ENCODE assay signal across 8 cellular contexts in the genomic region with DNA sequence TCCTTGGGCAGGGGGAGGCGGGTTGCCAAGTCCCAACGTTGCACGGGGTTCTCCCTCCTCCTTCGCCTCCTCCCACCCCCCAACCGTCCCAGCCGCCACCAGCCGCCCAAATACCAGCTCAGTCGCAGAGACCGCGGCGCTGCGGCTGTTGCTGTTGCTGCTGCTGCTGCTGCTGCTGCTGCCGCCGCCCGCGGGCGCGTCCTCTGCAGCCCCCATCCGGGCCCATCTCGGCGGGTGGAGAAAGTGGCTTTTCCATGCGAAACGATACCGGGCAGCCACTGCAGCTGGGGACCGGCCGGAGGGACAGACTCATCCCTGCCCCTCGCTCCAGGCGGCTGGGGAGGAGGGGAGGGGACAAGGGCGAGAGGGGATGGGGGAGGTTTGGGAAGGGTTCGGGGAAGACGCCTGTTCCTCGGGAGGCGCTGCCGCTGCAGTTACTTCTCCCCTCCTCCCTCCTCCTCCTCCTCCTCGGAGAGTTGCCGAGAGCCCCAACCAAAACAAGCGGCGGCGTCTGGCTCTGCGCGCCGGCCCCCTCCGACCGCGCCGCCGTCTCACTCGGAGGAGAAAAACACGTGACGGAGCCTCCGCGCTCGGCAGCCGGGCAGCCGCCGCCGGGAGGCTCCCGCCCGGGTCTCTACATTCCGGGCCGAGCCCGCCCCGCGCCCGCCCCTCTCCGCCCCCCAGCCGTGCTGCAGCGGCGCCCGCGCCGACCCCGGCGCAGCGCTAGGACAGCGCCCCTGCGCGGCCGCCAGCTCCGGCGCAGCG.
DNase-seq lines count a peak whose midpoint lies in the region; ATAC-seq and TF ChIP-seq lines count a peak whose summit lies in the region.

A gene with protein sequence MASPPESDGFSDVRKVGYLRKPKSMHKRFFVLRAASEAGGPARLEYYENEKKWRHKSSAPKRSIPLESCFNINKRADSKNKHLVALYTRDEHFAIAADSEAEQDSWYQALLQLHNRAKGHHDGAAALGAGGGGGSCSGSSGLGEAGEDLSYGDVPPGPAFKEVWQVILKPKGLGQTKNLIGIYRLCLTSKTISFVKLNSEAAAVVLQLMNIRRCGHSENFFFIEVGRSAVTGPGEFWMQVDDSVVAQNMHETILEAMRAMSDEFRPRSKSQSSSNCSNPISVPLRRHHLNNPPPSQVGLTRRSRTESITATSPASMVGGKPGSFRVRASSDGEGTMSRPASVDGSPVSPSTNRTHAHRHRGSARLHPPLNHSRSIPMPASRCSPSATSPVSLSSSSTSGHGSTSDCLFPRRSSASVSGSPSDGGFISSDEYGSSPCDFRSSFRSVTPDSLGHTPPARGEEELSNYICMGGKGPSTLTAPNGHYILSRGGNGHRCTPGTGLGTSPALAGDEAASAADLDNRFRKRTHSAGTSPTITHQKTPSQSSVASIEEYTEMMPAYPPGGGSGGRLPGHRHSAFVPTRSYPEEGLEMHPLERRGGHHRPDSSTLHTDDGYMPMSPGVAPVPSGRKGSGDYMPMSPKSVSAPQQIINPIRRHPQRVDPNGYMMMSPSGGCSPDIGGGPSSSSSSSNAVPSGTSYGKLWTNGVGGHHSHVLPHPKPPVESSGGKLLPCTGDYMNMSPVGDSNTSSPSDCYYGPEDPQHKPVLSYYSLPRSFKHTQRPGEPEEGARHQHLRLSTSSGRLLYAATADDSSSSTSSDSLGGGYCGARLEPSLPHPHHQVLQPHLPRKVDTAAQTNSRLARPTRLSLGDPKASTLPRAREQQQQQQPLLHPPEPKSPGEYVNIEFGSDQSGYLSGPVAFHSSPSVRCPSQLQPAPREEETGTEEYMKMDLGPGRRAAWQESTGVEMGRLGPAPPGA (N-terminal part only) (minus strand): TSS at position 610 of the 765 bp plus-strand sequence. CDS start 1,082 bp downstream, outside the sequence.

- peak; percentile 35 for TF ChIP-seq POLR2A in GM18526 (IDR thresholded peaks at IDR 0.05; ENCODE audit: extremely low read depth, insufficient read length)

- TF ChIP-seq CTCF in AG04449 (IDR thresholded peaks at IDR 0.05; ENCODE audit: insufficient read depth, low read length, missing control alignments): peak; percentile 33

- H3K36me3 ChIP-seq in effector memory CD4-positive, alpha-beta T cell (ENCODE audit: control insufficient read depth, insufficient read depth, low read length): no peaks in the 10 kb centered on the region

- no peaks in the 10 kb centered on the region for H3K9me3 ChIP-seq in effector memory CD4-positive, alpha-beta T cell (ENCODE audit: control insufficient read depth, low read length)

- H3K27me3 ChIP-seq in effector memory CD4-positive, alpha-beta T cell (replicated peaks; ENCODE audit: control insufficient read depth, insufficient read depth, low read length, poor library complexity, severe bottlenecking): no peaks in the 10 kb centered on the region

- no peak for DNase-seq in AG04449 (ENCODE audit: low read depth, low spot score)
- peak; percentile 77 for DNase-seq in NCI-H345 (lab: John Stamatoyannopoulos, UW)
- DNase-seq in activated CD4-positive, alpha-beta T cell treated with anti-CD3 and anti-CD28 coated beads, Interleukin-2, amount 50 U/mL, for 48 hours: peak; percentile 61 to 70
- DNase-seq in effector memory CD4-positive, alpha-beta T cell: peak; percentile 39 to 54 (median 44)
- DNase-seq in medulla oblongata (ENCODE audit: extremely low spot score): peak; percentile 63
- DNase-seq in stimulated activated CD8-positive, alpha-beta memory T cell treated with anti-CD3 and anti-CD28 coated beads, Interleukin-15, amount 100 ng/mL, for 24 hours (ENCODE audit: low read depth): peak; percentile 38

- peaks cover 23% of the 10 kb centered on the region for H3K4me1 ChIP-seq in effector memory CD4-positive, alpha-beta T cell (ENCODE audit: control insufficient read depth, insufficient read depth, low read length, poor library complexity, severe bottlenecking)

- peak; percentile 40 for ATAC-seq in HG03045 (IDR thresholded peaks at IDR 0.05; ENCODE audit: unreplicated experiment)

- peak within 1 kb of the TSS; percentile 83 for H3K4me3 ChIP-seq in AG04449 (ENCODE audit: low read depth, low read length)
- peak within 1 kb of the TSS; percentile 88 for H3K4me3 ChIP-seq in effector memory CD4-positive, alpha-beta T cell (ENCODE audit: insufficient read depth, low read depth, low read length, poor library complexity, severe bottlenecking)

- POLR2A ChIA-PET in AG04449 (lab: Yijun Ruan, JAX): interaction anchor here (0.6 to 1.8 kb wide), 5 partner anchors 147 to 722 kb away, joined by 3 to 5 read pairs (median 3); no protein-coding TSS in a partner anchor

- CTCF ChIA-PET in AG04449 (lab: Yijun Ruan, JAX): interaction anchor here (0.8 to 9.6 kb wide), 27 partner anchors 10 to 1688 kb away, joined by 3 to 117 read pairs (median 3); no protein-coding TSS in a partner anchor

- H3K27ac ChIP-seq in effector memory CD4-positive, alpha-beta T cell (ENCODE audit: insufficient read depth, low read length, poor library complexity, severe bottlenecking): peak within 1 kb of the TSS; percentile 51
